In the genomic region with DNA sequence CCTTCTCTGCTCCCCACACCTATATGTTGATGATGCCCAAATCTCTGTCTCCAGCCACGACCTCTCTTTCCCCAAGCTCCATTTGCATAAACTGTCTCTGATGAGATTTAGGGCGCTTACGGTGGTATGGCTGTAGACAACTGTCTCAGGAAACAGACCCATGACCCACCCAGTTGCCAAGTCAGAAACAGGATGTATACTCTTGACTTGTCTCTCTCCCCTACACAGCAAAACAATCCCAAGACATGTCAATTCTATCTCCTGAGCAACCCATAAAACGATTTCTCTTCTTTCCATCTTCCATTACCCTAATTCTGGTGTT, we compare ENCODE assay signal across 2 cellular contexts.
TF ChIP-seq lines count a peak whose summit lies in the region.

No MANE protein-coding gene starts in this region.

TF ChIP-seq in GM12878, 131 proteins besides CTCF, POLR2A, EP300 and RAD21:
- TF ChIP-seq GABPA (IDR thresholded peaks at IDR 0.05; ENCODE audit: low read depth) = no peak
- no peak for TF ChIP-seq SREBF1 (IDR thresholded peaks at IDR 0.05; ENCODE audit: low read length)
- TF ChIP-seq RBBP5 (conservative IDR thresholded peaks at IDR 0.05) = no peak
- no peak for TF ChIP-seq TCF12 (IDR thresholded peaks at IDR 0.05; ENCODE audit: low read depth, low read length)
- TF ChIP-seq SP1 (IDR thresholded peaks at IDR 0.05; ENCODE audit: low read depth, low read length) = no peak
- TF ChIP-seq, protein P1, sequence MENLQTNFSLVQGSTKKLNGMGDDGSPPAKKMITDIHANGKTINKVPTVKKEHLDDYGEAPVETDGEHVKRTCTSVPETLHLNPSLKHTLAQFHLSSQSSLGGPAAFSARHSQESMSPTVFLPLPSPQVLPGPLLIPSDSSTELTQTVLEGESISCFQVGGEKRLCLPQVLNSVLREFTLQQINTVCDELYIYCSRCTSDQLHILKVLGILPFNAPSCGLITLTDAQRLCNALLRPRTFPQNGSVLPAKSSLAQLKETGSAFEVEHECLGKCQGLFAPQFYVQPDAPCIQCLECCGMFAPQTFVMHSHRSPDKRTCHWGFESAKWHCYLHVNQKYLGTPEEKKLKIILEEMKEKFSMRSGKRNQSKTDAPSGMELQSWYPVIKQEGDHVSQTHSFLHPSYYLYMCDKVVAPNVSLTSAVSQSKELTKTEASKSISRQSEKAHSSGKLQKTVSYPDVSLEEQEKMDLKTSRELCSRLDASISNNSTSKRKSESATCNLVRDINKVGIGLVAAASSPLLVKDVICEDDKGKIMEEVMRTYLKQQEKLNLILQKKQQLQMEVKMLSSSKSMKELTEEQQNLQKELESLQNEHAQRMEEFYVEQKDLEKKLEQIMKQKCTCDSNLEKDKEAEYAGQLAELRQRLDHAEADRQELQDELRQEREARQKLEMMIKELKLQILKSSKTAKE (IDR thresholded peaks at IDR 0.05; ENCODE audit: low read depth, poor library complexity, severe bottlenecking) = no peak
- no peak for TF ChIP-seq RB1 (IDR thresholded peaks at IDR 0.05; ENCODE audit: borderline replicate concordance)
- TF ChIP-seq TCF7 (IDR thresholded peaks at IDR 0.05; ENCODE audit: borderline replicate concordance) = no peak
- TF ChIP-seq, protein P2, sequence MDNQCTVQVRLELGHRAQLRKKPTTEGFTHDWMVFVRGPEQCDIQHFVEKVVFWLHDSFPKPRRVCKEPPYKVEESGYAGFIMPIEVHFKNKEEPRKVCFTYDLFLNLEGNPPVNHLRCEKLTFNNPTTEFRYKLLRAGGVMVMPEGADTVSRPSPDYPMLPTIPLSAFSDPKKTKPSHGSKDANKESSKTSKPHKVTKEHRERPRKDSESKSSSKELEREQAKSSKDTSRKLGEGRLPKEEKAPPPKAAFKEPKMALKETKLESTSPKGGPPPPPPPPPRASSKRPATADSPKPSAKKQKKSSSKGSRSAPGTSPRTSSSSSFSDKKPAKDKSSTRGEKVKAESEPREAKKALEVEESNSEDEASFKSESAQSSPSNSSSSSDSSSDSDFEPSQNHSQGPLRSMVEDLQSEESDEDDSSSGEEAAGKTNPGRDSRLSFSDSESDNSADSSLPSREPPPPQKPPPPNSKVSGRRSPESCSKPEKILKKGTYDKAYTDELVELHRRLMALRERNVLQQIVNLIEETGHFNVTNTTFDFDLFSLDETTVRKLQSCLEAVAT (IDR thresholded peaks at IDR 0.05) = no peak
- no peak for TF ChIP-seq TAF1 (IDR thresholded peaks at IDR 0.05; ENCODE audit: borderline replicate concordance, low read depth, low read length)

TF ChIP-seq in SK-N-SH treated with all-trans-retinoic acid at 6 μM for 48 hours, 23 proteins besides CTCF, POLR2A, EP300 and RAD21:
- TF ChIP-seq ZFP3 (CRISPR knock-in tag; IDR thresholded peaks at IDR 0.05) (no peak), PATZ1 (CRISPR knock-in tag; IDR thresholded peaks at IDR 0.05; ENCODE audit: borderline replicate concordance) (no peak), OSR1 (CRISPR knock-in tag; IDR thresholded peaks at IDR 0.05) (no peak), TCF4 (CRISPR knock-in tag; IDR thresholded peaks at IDR 0.05; ENCODE audit: borderline replicate concordance) (no peak), CSDC2 (CRISPR knock-in tag; IDR thresholded peaks at IDR 0.05) (no peak), GLIS3 (CRISPR knock-in tag; IDR thresholded peaks at IDR 0.05) (no peak), POU6F1 (CRISPR knock-in tag; IDR thresholded peaks at IDR 0.05; ENCODE audit: borderline replicate concordance, low read depth) (no peak), ZC3H10 (CRISPR knock-in tag; IDR thresholded peaks at IDR 0.05) (no peak)
- TF ChIP-seq, protein P3, sequence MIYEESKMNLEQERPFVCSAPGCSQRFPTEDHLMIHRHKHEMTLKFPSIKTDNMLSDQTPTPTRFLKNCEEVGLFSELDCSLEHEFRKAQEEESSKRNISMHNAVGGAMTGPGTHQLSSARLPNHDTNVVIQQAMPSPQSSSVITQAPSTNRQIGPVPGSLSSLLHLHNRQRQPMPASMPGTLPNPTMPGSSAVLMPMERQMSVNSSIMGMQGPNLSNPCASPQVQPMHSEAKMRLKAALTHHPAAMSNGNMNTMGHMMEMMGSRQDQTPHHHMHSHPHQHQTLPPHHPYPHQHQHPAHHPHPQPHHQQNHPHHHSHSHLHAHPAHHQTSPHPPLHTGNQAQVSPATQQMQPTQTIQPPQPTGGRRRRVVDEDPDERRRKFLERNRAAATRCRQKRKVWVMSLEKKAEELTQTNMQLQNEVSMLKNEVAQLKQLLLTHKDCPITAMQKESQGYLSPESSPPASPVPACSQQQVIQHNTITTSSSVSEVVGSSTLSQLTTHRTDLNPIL (CRISPR knock-in tag; IDR thresholded peaks at IDR 0.05; ENCODE audit: low read depth) = no peak
